Comparison of ENCODE assay signal across 19 cellular contexts in the genomic region with DNA sequence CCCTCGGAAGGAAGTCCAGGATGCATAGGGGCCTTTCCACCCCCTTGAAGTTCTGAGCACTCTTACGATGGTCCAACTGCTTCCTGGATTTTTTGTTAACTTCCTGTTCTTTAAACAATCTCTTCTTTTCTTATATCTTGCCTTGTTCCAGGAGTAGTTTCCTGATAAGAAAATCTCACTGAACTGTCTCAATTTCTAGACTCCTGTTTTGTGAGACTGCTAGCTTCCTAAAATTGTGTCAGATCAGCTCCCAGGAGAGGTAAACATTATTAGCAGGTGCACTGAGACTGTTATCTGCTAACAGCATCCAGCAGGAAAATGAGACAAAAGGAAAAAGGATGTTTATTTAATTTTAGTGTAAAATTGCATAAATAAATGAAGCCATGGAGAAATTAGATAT.
"Had no signal": no experiment of that assay in that cellular context is flagged by ENCODE, and none has a peak within 500 bp of the region (broad histone marks: within the 10 kb centered on the region; RNA-seq: fewer than 3 reads in every experiment).

No MANE protein-coding gene starts in this region.

- ATAC-seq: Panc1, PC-3 had no signal

- DNase-seq: KBM-7; NCI-H1092; NCI-H1105 treated with DMSO at 0.1 percent for 48 hours; NCI-H1417 treated with DMSO at 0.1 percent for 48 hours; NCI-H1694; NCI-H187 treated with DMSO at 0.1 percent for 48 hours; NCI-H2029 treated with DMSO at 0.1 percent for 48 hours; NCI-H2107; NCI-H2227 treated with DMSO at 0.1 percent for 48 hours; NCI-H524; NCI-H526 treated with DMSO at 0.1 percent for 48 hours; NCI-H748 treated with DMSO at 0.1 percent for 48 hours; NK-92 treated with Interleukin-12 subunit alpha and Interleukin-12 subunit beta, amount 100 ng/mL, for 24 hours; PC-3; Right ventricle myocardium superior; SIG-M5 had no signal

- H3K27ac ChIP-seq: SJSA1, SK-N-MC had no signal

- H3K27me3 ChIP-seq: SJSA1 had no signal

- H3K36me3 ChIP-seq: SJSA1 had no signal

- H3K4me3 ChIP-seq: SJSA1, SK-N-MC had no signal

- H3K9me3 ChIP-seq: SJSA1 had no signal
